ENCODE assay signal across 8 cellular contexts in genomic region chr4:39458505-39459300, GRCh38. TPM values are rescaled to one million over a fixed set of nuclear protein-coding genes. Genes with fewer than 3 reads are reported as not detected.
DNase-seq lines count a peak whose midpoint lies in the region; ATAC-seq and TF ChIP-seq lines count a peak whose summit lies in the region.

LIAS (plus strand) TSS chr4:39459056; CDS start chr4:39459118, 62 bp downstream.
RPL9 (minus strand) TSS chr4:39458922; CDS start chr4:39458439, 483 bp downstream.

- peak; percentile 86 for ATAC-seq in HG03432 (IDR thresholded peaks at IDR 0.05; ENCODE audit: unreplicated experiment)

- peak; percentile 97 for DNase-seq in AG20443 (ENCODE audit: low spot score)
- DNase-seq in NCI-H510A (lab: John Stamatoyannopoulos, UW) = peak; percentile 76
- DNase-seq in activated CD4-positive, alpha-beta T cell treated with anti-CD3 and anti-CD28 coated beads for 1 hour = peak; percentile 94
- DNase-seq in cerebellum (ENCODE audit: low spot score) = peak; percentile 94
- peak; percentile 99 for DNase-seq in islet precursor cell
- DNase-seq in stimulated activated CD4-positive, alpha-beta T cell treated with anti-CD3 and anti-CD28 coated beads, Interleukin-12 subunit alpha, Interleukin-12 subunit beta, amount 100 ng/mL, for 48 hours (ENCODE audit: low read depth in 2 of 3, low spot score in 1 of 3) = peak; percentile 87 to 93 (median 92)

- peak; percentile 98 for TF ChIP-seq POLR2A in GM19099 (IDR thresholded peaks at IDR 0.05; ENCODE audit: extremely low read depth, insufficient read length, low read depth)

RNA-seq across cellular contexts. Expression of gene LIAS, which starts in this region (rescaled TPM):
- total RNA-seq in cerebellum = 22.7 TPM

RNA-seq across cellular contexts. Expression of gene RPL9, which starts in this region (rescaled TPM):
- 1,493 TPM for total RNA-seq in cerebellum

Comparison
In these comparisons a context has a peak if more than half of its experiments do, and no peak if none do; other contexts are left out.
1. Peak in every context shown above with its lines: DNase-seq and ATAC-seq.